7 cellular contexts compared by ENCODE assay signal in the genomic region with DNA sequence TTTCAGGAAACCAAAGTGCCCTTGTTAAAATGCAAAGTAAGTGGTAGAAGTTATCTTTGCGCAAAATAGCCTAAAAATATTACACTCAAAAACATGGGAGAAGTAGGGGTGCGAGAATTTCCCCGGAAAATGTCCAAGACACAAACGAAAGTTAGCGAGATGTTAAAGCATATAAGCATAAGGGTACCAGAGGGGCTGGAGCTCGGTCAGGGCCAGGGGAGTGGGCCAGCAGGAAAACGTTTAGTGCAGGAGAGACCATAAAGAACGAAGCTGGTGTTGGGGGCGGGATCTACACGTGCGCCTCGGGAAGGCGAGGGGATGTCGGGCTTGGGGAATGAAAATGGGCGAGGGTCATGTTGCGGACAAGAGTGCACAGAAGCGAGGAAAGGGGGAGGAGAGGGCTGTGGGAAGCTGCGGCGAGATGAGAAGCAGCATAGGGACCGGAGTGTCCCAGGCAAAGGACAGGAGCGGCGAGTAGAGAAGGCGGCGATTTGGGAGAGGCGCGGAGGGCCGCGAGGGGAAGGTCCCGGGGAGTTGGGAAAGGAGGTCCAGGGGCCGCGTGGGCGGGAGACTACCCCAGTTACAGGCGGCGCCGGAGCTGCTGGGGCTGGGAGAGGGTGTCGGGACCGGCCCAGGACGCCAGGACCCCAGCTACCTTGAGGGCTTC. TPM values are rescaled to one million over a fixed set of nuclear protein-coding genes. Genes with fewer than 3 reads are reported as not detected.
DNase-seq lines count a peak whose midpoint lies in the region; ATAC-seq, FAIRE-seq and TF ChIP-seq lines count a peak whose summit lies in the region.

No MANE protein-coding gene starts in this region.

- H3K27me3 ChIP-seq in brain microvascular endothelial cell (replicated peaks), result no peaks in the 10 kb centered on the region

- DNase-seq in GM12891 (ENCODE audit: insufficient read length, low spot score) (no peak), NCI-H69 (lab: John Stamatoyannopoulos, UW) (peak; percentile 70), brain microvascular endothelial cell (no peak), islet precursor cell (peak; percentile 76), activated gamma-delta T cell (lab: John Stamatoyannopoulos, UW) (no peak)
- peak; percentile 16 for DNase-seq in stimulated activated CD4-positive, alpha-beta T cell treated with anti-CD3 and anti-CD28 coated beads, Interleukin-2, amount 100 ng/mL, for 4 hours (ENCODE audit: low read depth)

- peaks cover 21% of the 10 kb centered on the region for H3K36me3 ChIP-seq in brain microvascular endothelial cell (replicated peaks)

- peak; percentile 40 for FAIRE-seq in GM12891 (lab: Jason Lieb, UNC)

- in situ Hi-C loops in brain microvascular endothelial cell (cut with HindIII; ENCODE audit: low pct_ligation_motif_present, low sequenced_read_pairs), result no loop called here

- H3K4me3 ChIP-seq in brain microvascular endothelial cell (ENCODE audit: low read depth, low read length), result peak overlapping the region; percentile 99

- peak; percentile 17 for ATAC-seq in HG02870 (IDR thresholded peaks at IDR 0.05; ENCODE audit: unreplicated experiment)

- H3K27ac ChIP-seq in brain microvascular endothelial cell, result peak overlapping the region; percentile 35

- no peak for TF ChIP-seq POLR2A in GM12891 (IDR thresholded peaks at IDR 0.05; ENCODE audit: low read depth, low read length)

- TF ChIP-seq CTCF in brain microvascular endothelial cell (IDR thresholded peaks at IDR 0.05; ENCODE audit: low read depth, low read length, missing control alignments), result no peak

TF ChIP-seq in GM12891, 5 proteins besides CTCF, POLR2A, EP300 and RAD21:
- TF ChIP-seq PAX5 (IDR thresholded peaks at IDR 0.05; ENCODE audit: insufficient read depth, low read length, severe bottlenecking) (no peak), SPI1 (IDR thresholded peaks at IDR 0.05; ENCODE audit: low read depth, low read length) (no peak), POU2F2 (IDR thresholded peaks at IDR 0.05; ENCODE audit: low read depth, low read length) (no peak), TAF1 (IDR thresholded peaks at IDR 0.05; ENCODE audit: low read depth, low read length) (no peak), POLR2AphosphoS5 (IDR thresholded peaks at IDR 0.05; ENCODE audit: low read depth, low read length) (no peak)

RNA-seq across cellular contexts. Expression of gene XPO5, which starts 0.6 kb away (rescaled TPM):
- 18.6 TPM for polyA plus RNA-seq in GM12891 (2012; ENCODE audit: low read depth, missing spikeins)

RNA-seq across cellular contexts. Expression of gene POLH, which starts 0.7 kb away (rescaled TPM):
- 11.9 TPM for polyA plus RNA-seq in GM12891 (2012; ENCODE audit: low read depth, missing spikeins)

RNA-seq across cellular contexts. Expression of gene GTPBP2, which starts 53.8 kb away (rescaled TPM):
- 35.3 TPM for polyA plus RNA-seq in GM12891 (2012; ENCODE audit: low read depth, missing spikeins)

RNA-seq across cellular contexts. Expression of gene POLR1C, which starts 58.3 kb away (rescaled TPM):
- 52.9 TPM for polyA plus RNA-seq in GM12891 (2012; ENCODE audit: low read depth, missing spikeins)

RNA-seq across cellular contexts. Expression of gene YIPF3, which starts 58.5 kb away (rescaled TPM):
- polyA plus RNA-seq in GM12891 (2012; ENCODE audit: low read depth, missing spikeins), result 45.0 TPM

Comparison
In these comparisons a context has a peak if more than half of its experiments do, and no peak if none do; other contexts are left out.
1. DNase-seq: peak in NCI-H69 (single experiment), islet precursor cell (single experiment) and stimulated activated CD4-positive, alpha-beta T cell treated with anti-CD3 and anti-CD28 coated beads, Interleukin-2, amount 100 ng/mL, for 4 hours (single experiment); none in GM12891 (single experiment), brain microvascular endothelial cell (single experiment) and activated gamma-delta T cell (single experiment).